15 cellular contexts compared by ENCODE assay signal in genomic region chr1:161589365-161589764, GRCh38. TPM values are rescaled to one million over a fixed set of nuclear protein-coding genes. Genes with fewer than 3 reads are reported as not detected.
"Had no signal": no experiment of that assay in that cellular context is flagged by ENCODE, and none has a peak within 500 bp of the region (broad histone marks: within the 10 kb centered on the region; RNA-seq: fewer than 3 reads in every experiment).

No MANE protein-coding gene starts in this region.

RNA-seq across cellular contexts. Expression of gene FCGR3A, which starts 39.7 kb away (rescaled TPM):
- total RNA-seq: activated CD4-positive, alpha-beta memory T cell treated with anti-CD3 and anti-CD28 coated beads for 36 hours; activated CD4-positive, alpha-beta T cell treated with anti-CD3 and anti-CD28 coated beads, Interleukin-2, amount 10 ng/mL, durations not matched to agents 24 days and 14 days; activated CD8-positive, alpha-beta memory T cell treated with anti-CD3 and anti-CD28 coated beads for 36 hours; activated naive CD8-positive, alpha-beta T cell treated with anti-CD3 and anti-CD28 coated beads for 36 hours; activated T-helper 1 cell treated with anti-CD3 and anti-CD28 coated beads, Interleukin-12 subunit alpha, Interleukin-12 subunit beta, Interleukin-2, Interleukin-4 antibody, amounts not matched to agents 30 ng/mL and 10 ng/mL and 1 ng/mL, durations not matched to agents 14 hours and 24 hours and 36 hours; activated T-helper 17 cell treated with anti-CD3 and anti-CD28 coated beads, Interleukin-2, amount 50 U/mL, for 72 hours; astrocyte; T-helper 1 cell treated with Interleukin-12 subunit alpha and Interleukin-12 subunit beta and Interleukin-4 antibody, amounts not matched to agents 30 ng/mL and 1 ng/mL, for 36 hours; T-helper 2 cell treated with Interferon-gamma antibody and Interleukin-4, amounts not matched to agents 100 ng/mL and 5 ng/mL, for 36 hours had no signal

RNA-seq across cellular contexts. Expression of gene FCGR3B, which starts 41.6 kb away (rescaled TPM):
- total RNA-seq: activated B cell treated with CpG ODN at 0.5 μM for 24 hours; activated CD4-positive, alpha-beta memory T cell treated with anti-CD3 and anti-CD28 coated beads for 36 hours; activated CD4-positive, alpha-beta T cell treated with anti-CD3 and anti-CD28 coated beads, Interleukin-2, amount 10 ng/mL, durations not matched to agents 24 days and 14 days; activated CD8-positive, alpha-beta memory T cell treated with anti-CD3 and anti-CD28 coated beads for 36 hours; activated CD8-positive, alpha-beta T cell treated with anti-CD3 and anti-CD28 coated beads for 36 hours; activated naive CD4-positive, alpha-beta T cell treated with anti-CD3 and anti-CD28 coated beads for 36 hours; activated naive CD4-positive, alpha-beta T cell treated with anti-CD3 and anti-CD28 coated beads, Interleukin-2, amount 50 U/mL, for 72 hours; activated naive CD8-positive, alpha-beta T cell treated with anti-CD3 and anti-CD28 coated beads for 36 hours; activated T-cell treated with anti-CD3 and anti-CD28 coated beads, Interleukin-2, amount 50 U/mL, for 4 hours; activated T-helper 1 cell treated with anti-CD3 and anti-CD28 coated beads, Interleukin-12 subunit alpha, Interleukin-12 subunit beta, Interleukin-2, Interleukin-4 antibody, amounts not matched to agents 30 ng/mL and 10 ng/mL and 1 ng/mL, durations not matched to agents 14 hours and 24 hours and 36 hours; activated T-helper 17 cell treated with anti-CD3 and anti-CD28 coated beads, Interleukin-2, amount 50 U/mL, for 72 hours; astrocyte; body of pancreas; T-helper 1 cell treated with Interleukin-12 subunit alpha and Interleukin-12 subunit beta and Interleukin-4 antibody, amounts not matched to agents 30 ng/mL and 1 ng/mL, for 36 hours; T-helper 2 cell treated with Interferon-gamma antibody and Interleukin-4, amounts not matched to agents 100 ng/mL and 5 ng/mL, for 36 hours had no signal
